In the genomic region with DNA sequence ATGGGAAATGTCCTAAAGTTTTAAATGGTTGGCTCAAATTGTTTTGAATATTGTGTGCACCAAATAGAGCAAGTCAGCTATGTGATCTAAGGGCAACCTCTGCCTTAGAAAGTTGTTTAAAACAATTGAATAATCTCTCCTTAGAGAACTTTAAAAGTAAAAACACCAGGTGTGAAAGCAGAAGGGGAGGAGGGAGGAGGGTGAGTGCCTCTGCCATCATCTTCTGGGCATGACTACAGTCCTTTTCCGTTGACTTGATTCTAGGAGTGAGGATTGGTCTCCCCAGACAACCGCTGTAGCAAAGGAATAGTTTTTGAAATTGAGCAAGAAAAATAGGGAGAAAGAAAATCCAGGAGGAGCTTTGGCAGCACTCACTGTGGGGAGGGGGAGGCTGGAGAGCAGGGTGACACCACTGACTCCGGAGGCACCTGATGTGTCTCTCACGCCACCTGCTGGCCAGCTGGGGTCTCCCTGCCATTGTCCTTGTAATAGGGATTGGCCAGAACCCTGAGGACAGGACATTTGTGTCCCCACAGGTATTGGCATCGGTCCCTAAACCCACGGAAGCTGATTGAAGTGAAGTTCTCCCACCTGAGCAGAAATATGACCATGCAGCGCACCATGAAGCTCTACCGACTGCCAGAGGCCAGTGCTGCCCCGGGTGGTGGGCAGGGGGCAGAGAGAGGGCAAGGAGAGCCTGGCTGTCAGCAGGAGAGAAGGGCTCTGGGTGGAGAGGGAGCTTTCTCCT, we compare ENCODE assay signal across 8 cellular contexts. TPM values are rescaled to one million over a fixed set of nuclear protein-coding genes. Genes with fewer than 3 reads are reported as not detected.
DNase-seq lines count a peak whose midpoint lies in the region; ATAC-seq and TF ChIP-seq lines count a peak whose summit lies in the region.

No MANE protein-coding gene starts in this region.

- intact Hi-C loops in left lung (cut with DNase I), result no loop called here

- H3K36me3 ChIP-seq in GM23338 (ENCODE audit: insufficient read depth) (peaks cover 60% of the 10 kb centered on the region), left lung (peaks cover 8 to 99% of the 10 kb centered on the region in 2 donors)

- no peaks in the 10 kb centered on the region for H3K4me1 ChIP-seq in GM23338 (ENCODE audit: insufficient read depth)
- H3K4me1 ChIP-seq in left lung, result peaks cover 3 to 9% of the 10 kb centered on the region in 2 donors

- H3K9me2 ChIP-seq in GM23338 (ENCODE audit: insufficient read depth), result no peaks in the 10 kb centered on the region

- H3F3A ChIP-seq in GM23338 (replicated peaks; ENCODE audit: low read depth), result peaks cover 24% of the 10 kb centered on the region

- H3K9me3 ChIP-seq in AG04450 (ENCODE audit: control insufficient read depth, insufficient read depth, low read length) (no peaks in the 10 kb centered on the region), left lung (no peaks in the 10 kb centered on the region)

- DNase-seq in AG04450 (ENCODE audit: low read depth, low spot score) (peak; percentile 44), GM23338 (ENCODE audit: low spot score) (peak; percentile 95), NCI-H510A (lab: John Stamatoyannopoulos, UW) (peak; percentile 56), left lung (peak; percentile 82 to 94)
- DNase-seq in activated CD4-positive, alpha-beta T cell treated with anti-CD3 and anti-CD28 coated beads, Interleukin-2, amount 50 U/mL, for 24 hours (ENCODE audit: low read depth in 1 of 2, low spot score in 1 of 2), result peak; percentile 37 to 55
- DNase-seq in stimulated activated CD4-positive, alpha-beta T cell treated with anti-CD3 and anti-CD28 coated beads, Interleukin-4, amount 100 ng/mL, for 48 hours (ENCODE audit: low read depth in 2 of 2), result peak; percentile 65 to 72

- no peak overlapping the region; the same call in 2 of the 3 replicates for H3K4me3 Mint-ChIP-seq in GM23338

- no peak overlapping the region for H2AFZ ChIP-seq in GM23338

- peak overlapping the region; percentile 73; the same call in 1 of the 2 replicates for H3K27ac Mint-ChIP-seq in GM23338

- no peak overlapping the region for H3K4me2 ChIP-seq in GM23338

- CTCF ChIA-PET in AG04450 (lab: Charles Lee), result interaction anchor here (0.6 to 5.8 kb wide), 28 partner anchors 9 to 197 kb away, joined by 3 to 38 read pairs (median 4); partner anchors contain the start of genes ACBD4, DCAKD and PLCD3

- peaks cover 28% of the 10 kb centered on the region for H4K20me1 ChIP-seq in GM23338 (replicated peaks; ENCODE audit: insufficient read depth)

- ATAC-seq in GM23338, result peak; percentile 98
- ATAC-seq in left lung, result peak; percentile 94
- no peak for ATAC-seq in GM18861 (IDR thresholded peaks at IDR 0.05; ENCODE audit: unreplicated experiment)

- H3K9me3 Mint-ChIP-seq in GM23338, result no peaks in the 10 kb centered on the region; the same call in 2 of the 3 replicates

- peak; percentile 83 for TF ChIP-seq CTCF in AG04450 (IDR thresholded peaks at IDR 0.05; ENCODE audit: low read depth, low read length)
- peak; percentile 88 to 90 for TF ChIP-seq CTCF in GM23338 (conservative IDR thresholded peaks at IDR 0.05; ENCODE audit: low read depth in 2 of 2)
- TF ChIP-seq CTCF in left lung (IDR thresholded peaks at IDR 0.05), result peak; percentile 82 to 83

- no peaks in the 10 kb centered on the region for H3K79me2 ChIP-seq in GM23338 (replicated peaks; ENCODE audit: insufficient read depth)

- peak overlapping the region; percentile 39 for H3K27ac ChIP-seq in AG04450 (ENCODE audit: low read depth, low read length)
- peak overlapping the region; percentile 32; the same call in 1 of the 2 replicates for H3K27ac ChIP-seq in GM23338 (ENCODE audit: low read depth)
- H3K27ac ChIP-seq in cingulate gyrus (ENCODE audit: low read depth, low read length), result peak overlapping the region; percentile 79
- no peak overlapping the region for H3K27ac ChIP-seq in left lung

- H3K4me1 Mint-ChIP-seq in GM23338, result peaks cover 6% of the 10 kb centered on the region

- POLR2A ChIA-PET in AG04450 (lab: Yijun Ruan, JAX), result interaction anchor here (0.6 to 0.8 kb wide), 2 partner anchors 78 to 160 kb away, joined by 3 read pairs; no protein-coding TSS in a partner anchor

- H3K4me3 ChIP-seq in AG04450 (ENCODE audit: low read depth, low read length) (no peak overlapping the region), GM23338 (no peak overlapping the region), left lung (no peak overlapping the region)

- peaks cover 13% of the 10 kb centered on the region for H3K27me3 Mint-ChIP-seq in GM23338 (ENCODE audit: insufficient read depth, low read depth, poor library complexity)

- H3K36me3 Mint-ChIP-seq in GM23338 (ENCODE audit: low read depth), result peaks cover 81% of the 10 kb centered on the region

- H3K27me3 ChIP-seq in AG04450 (ENCODE audit: control insufficient read depth, insufficient read depth, low read length) (no peaks in the 10 kb centered on the region), GM23338 (ENCODE audit: insufficient read depth) (no peaks in the 10 kb centered on the region), left lung (no peaks in the 10 kb centered on the region)

TF ChIP-seq in GM23338, 12 proteins besides CTCF, POLR2A, EP300 and RAD21:
- TF ChIP-seq EZH2phosphoT487 (IDR thresholded peaks at IDR 0.05; ENCODE audit: unreplicated experiment), result no peak
- no peak for TF ChIP-seq EZH2 (IDR thresholded peaks at IDR 0.05; ENCODE audit: low read depth, unreplicated experiment)
- TF ChIP-seq JUNB (IDR thresholded peaks at IDR 0.05; ENCODE audit: unreplicated experiment), result peak; percentile 76
- no peak for TF ChIP-seq POLR2AphosphoS5 (IDR thresholded peaks at IDR 0.05; ENCODE audit: low read depth)
- no peak for TF ChIP-seq STAT1 (IDR thresholded peaks at IDR 0.05; ENCODE audit: unreplicated experiment)
- no peak for TF ChIP-seq ZNF331 (CRISPR knock-in tag; IDR thresholded peaks at IDR 0.05; ENCODE audit: low read depth)
- TF ChIP-seq ZNF114 (CRISPR knock-in tag; IDR thresholded peaks at IDR 0.05), result no peak
- TF ChIP-seq CREB1 (CRISPR knock-in tag; IDR thresholded peaks at IDR 0.05; ENCODE audit: low read depth), result no peak
- no peak for TF ChIP-seq NANOG (IDR thresholded peaks at IDR 0.05; ENCODE audit: borderline replicate concordance)

RNA-seq across cellular contexts. Expression of gene PLCD3, which starts 33.3 kb away (rescaled TPM):
- polyA plus RNA-seq in AG04450 (2011; rRNA removed), result 28.2 and 42.3 TPM in 2 replicates
- 64.1 and 86.5 TPM in 2 replicates for polyA minus RNA-seq in AG04450 (2011; rRNA and poly(A)+ RNA removed)
- 15.9 and 32.1 TPM in 2 replicates for total RNA-seq in GM23338 (2014; rRNA removed; shearing (Covaris generic))
- 3.0 and 5.7 TPM in 2 replicates for polyA plus RNA-seq in GM23338 (2016; fragmentation: Nextera tagmentation; extraction: Ambion mirVana)
- 10 to 100 TPM; 41.0 to 49.1 TPM for total RNA-seq in left lung

RNA-seq across cellular contexts. Expression of gene ACBD4, which starts 36.4 kb away (rescaled TPM):
- polyA plus RNA-seq in AG04450 (2011; rRNA removed) (4.0 and 4.7 TPM in 2 replicates), GM23338 (2016; fragmentation: Nextera tagmentation; extraction: Ambion mirVana) (4.5 and 5.1 TPM in 2 replicates)
- polyA minus RNA-seq in AG04450 (2011; rRNA and poly(A)+ RNA removed), result 2.6 TPM in 2 replicates
- 5.1 and 6.7 TPM in 2 replicates for total RNA-seq in GM23338 (2014; rRNA removed; shearing (Covaris generic))
- total RNA-seq in left lung, result 10 to 100 TPM; 10.6 to 15.7 TPM

RNA-seq across cellular contexts. Expression of gene NMT1, which starts 37.9 kb away (rescaled TPM):
- polyA plus RNA-seq in AG04450 (2011; rRNA removed) (60.6 and 63.6 TPM in 2 replicates), GM23338 (2016; fragmentation: Nextera tagmentation; extraction: Ambion mirVana) (298 and 327 TPM in 2 replicates)
- 62.0 and 70.9 TPM in 2 replicates for polyA minus RNA-seq in AG04450 (2011; rRNA and poly(A)+ RNA removed)
- total RNA-seq in GM23338 (2014; rRNA removed; shearing (Covaris generic)), result 80.9 and 95.6 TPM in 2 replicates
- total RNA-seq in left lung, result 100 to 1,000 TPM; 123 to 129 TPM

RNA-seq across cellular contexts. Expression of gene DCAKD, which starts 47.6 kb away (rescaled TPM):
- polyA plus RNA-seq in AG04450 (2011; rRNA removed), result 21.8 and 29.1 TPM in 2 replicates
- polyA minus RNA-seq in AG04450 (2011; rRNA and poly(A)+ RNA removed), result 50.3 and 67.2 TPM in 2 replicates
- 51.3 and 57.2 TPM in 2 replicates for total RNA-seq in GM23338 (2014; rRNA removed; shearing (Covaris generic))
- polyA plus RNA-seq in GM23338 (2016; fragmentation: Nextera tagmentation; extraction: Ambion mirVana), result 23.7 and 28.7 TPM in 2 replicates
- 10 to 100 TPM; 20.5 to 30.8 TPM for total RNA-seq in left lung

RNA-seq across cellular contexts. Expression of gene HEXIM1, which starts 49.2 kb away (rescaled TPM):
- polyA plus RNA-seq in AG04450 (2011; rRNA removed) (12.4 and 13.2 TPM in 2 replicates), GM23338 (2016; fragmentation: Nextera tagmentation; extraction: Ambion mirVana) (9.2 and 9.7 TPM in 2 replicates)
- 10.0 and 11.4 TPM in 2 replicates for polyA minus RNA-seq in AG04450 (2011; rRNA and poly(A)+ RNA removed)
- 10.9 and 11.9 TPM in 2 replicates for total RNA-seq in GM23338 (2014; rRNA removed; shearing (Covaris generic))
- total RNA-seq in left lung, result 10 to 100 TPM; 27.3 to 34.6 TPM

Comparison
In these comparisons a context has a peak if more than half of its experiments do, and no peak if none do; other contexts are left out.
1. DNase-seq: peak in every context shown above with its lines; median percentile 95 in GM23338; 88 in left lung; 68 in stimulated activated CD4-positive, alpha-beta T cell treated with anti-CD3 and anti-CD28 coated beads, Interleukin-4, amount 100 ng/mL, for 48 hours; 56 in NCI-H510A; 46 in activated CD4-positive, alpha-beta T cell treated with anti-CD3 and anti-CD28 coated beads, Interleukin-2, amount 50 U/mL, for 24 hours; 44 in AG04450.
2. H3K27ac ChIP-seq: peak in AG04450 (single experiment), GM23338 (single experiment) and cingulate gyrus (single experiment); none in left lung (0 of 2).
3. Peak in every context shown above with its lines, with median percentiles within 50 percentile points of each other: CTCF ChIP-seq.